8 cellular contexts compared by ENCODE assay signal in genomic region chr10:77927343-77928256, GRCh38. TPM values are rescaled to one million over a fixed set of nuclear protein-coding genes. Genes with fewer than 3 reads are reported as not detected.
DNase-seq lines count a peak whose midpoint lies in the region; ATAC-seq and TF ChIP-seq lines count a peak whose summit lies in the region.

No MANE protein-coding gene starts in this region.

- peak overlapping the region; percentile 49; the same call in 1 of the 2 replicates for H3K27ac ChIP-seq in HUES6 (ENCODE audit: low read depth, low read length)

- H3K4me1 Mint-ChIP-seq in natural killer cell: peaks cover 25% of the 10 kb centered on the region in 2 donors

- peaks cover 32% of the 10 kb centered on the region for H3K4me1 ChIP-seq in HUES6 (ENCODE audit: control insufficient read depth, insufficient read depth, low read length)

- H3K4me3 Mint-ChIP-seq in natural killer cell: peak overlapping the region; percentile 79

- DNase-seq in AG09309 (ENCODE audit: low read depth) (no peak), choroid plexus epithelial cell (ENCODE audit: low read depth) (no peak), natural killer cell (no peak), LoVo (ENCODE audit: low spot score) (no peak), GM10266 (ENCODE audit: extremely low spot score) (no peak), AML-193 (lab: John Stamatoyannopoulos, UW) (no peak)
- no peak for DNase-seq in activated CD8-positive, alpha-beta memory T cell treated with anti-CD3 and anti-CD28 coated beads, Interleukin-2, amount 50 U/mL, for 4 hours

- H3K9me3 ChIP-seq in HUES6 (ENCODE audit: control insufficient read depth, insufficient read depth, low read depth, low read length): 0 out of 2 replicates have a peak, but pooled peaks cover 6% of the 10 kb centered on the region

- peak overlapping the region; percentile 94 for H3K4me3 ChIP-seq in AG09309 (ENCODE audit: control insufficient read depth, low read depth, low read length)
- peak overlapping the region; percentile 91 for H3K4me3 ChIP-seq in HUES6 (ENCODE audit: low read depth, low read length)
- peak overlapping the region; percentile 65 for H3K4me3 ChIP-seq in choroid plexus epithelial cell (ENCODE audit: low read depth, low read length)

- no peak for ATAC-seq in natural killer cell

- H3K36me3 Mint-ChIP-seq in natural killer cell: no peaks in the 10 kb centered on the region

- no peaks in the 10 kb centered on the region for H3K9me3 Mint-ChIP-seq in natural killer cell

- intact Hi-C loops in natural killer cell (cut with micrococcal nuclease): loop anchor here (2.0 kb wide), 1 partner anchor 81 kb away; no protein-coding TSS in a partner anchor

- H3K36me3 ChIP-seq in HUES6 (ENCODE audit: control insufficient read depth, insufficient read depth, low read length): peaks cover 7% of the 10 kb centered on the region

- TF ChIP-seq CTCF in AG09309 (IDR thresholded peaks at IDR 0.05; ENCODE audit: control insufficient read depth, insufficient read depth, low read depth, low read length, missing control alignments): no peak
- no peak for TF ChIP-seq CTCF in choroid plexus epithelial cell (conservative IDR thresholded peaks at IDR 0.05; ENCODE audit: low read depth, low read length)
- no peak for TF ChIP-seq CTCF in natural killer cell (IDR thresholded peaks at IDR 0.05)
- TF ChIP-seq CTCF in GM10266 (IDR thresholded peaks at IDR 0.05; ENCODE audit: control insufficient read depth, insufficient read depth, low read depth, missing control alignments): no peak

- H3K27me3 ChIP-seq in HUES6 (ENCODE audit: control insufficient read depth, insufficient read depth, low read length): peaks cover 6% of the 10 kb centered on the region

- H3K9ac ChIP-seq in HUES6 (ENCODE audit: low read length): peak overlapping the region; percentile 96

- H3K27me3 Mint-ChIP-seq in natural killer cell (ENCODE audit: low read depth in 2 of 2): peaks cover 8% of the 10 kb centered on the region in 2 donors

- peak overlapping the region in 1 of 2 donors; percentile 65 for H3K27ac Mint-ChIP-seq in natural killer cell

RNA-seq across cellular contexts. Expression of gene DLG5, which starts 1.0 kb away (rescaled TPM):
- total RNA-seq in natural killer cell: 10 to 100 TPM; 52.8 to 75.0 (median 52.9) TPM
